ENCODE assay signal across 8 cellular contexts in the genomic region with DNA sequence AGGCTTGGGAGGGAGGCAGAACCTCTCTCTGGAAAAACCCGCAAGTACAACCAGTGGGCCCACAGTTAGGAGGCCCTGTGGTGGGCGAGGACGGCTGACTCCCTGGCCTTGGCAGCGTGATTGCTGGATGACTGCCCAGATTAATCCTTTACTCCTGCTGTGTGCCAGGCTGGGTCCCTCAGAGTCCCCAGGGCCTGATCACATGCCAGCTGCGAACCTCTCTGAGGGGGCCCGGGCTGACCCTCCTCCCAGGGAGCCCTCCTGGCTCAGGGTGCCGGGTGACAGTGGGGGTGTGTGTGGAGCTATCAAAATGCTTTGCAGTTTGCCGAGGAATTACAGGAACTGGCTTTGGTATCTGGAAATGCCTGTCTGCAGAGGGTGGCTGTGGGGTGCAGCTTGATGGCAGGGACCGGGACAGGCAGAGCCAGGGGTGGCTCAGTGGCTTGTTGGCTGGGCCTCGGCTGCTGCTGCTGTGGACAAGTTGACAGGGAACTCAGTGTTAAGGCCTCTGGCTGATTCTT. TPM values are rescaled to one million over a fixed set of nuclear protein-coding genes. Genes with fewer than 3 reads are reported as not detected.
DNase-seq lines count a peak whose midpoint lies in the region; ATAC-seq lines count a peak whose summit lies in the region.

No MANE protein-coding gene starts in this region.

- H3K36me3 ChIP-seq in BLaER1 treated with 17β-estradiol and CSF1 and Interleukin-3, amounts not matched to agents 10 nM and 100 nM: peaks cover 30 to 99% (median 92%) of the 10 kb centered on the region in 11 experiments
- H3K36me3 ChIP-seq in esophagus (ENCODE audit: control insufficient read depth in 2 of 2, insufficient read depth in 2 of 2, low read length in 1 of 2) (peaks cover 0 to 24% of the 10 kb centered on the region in 2 donors), neuronal stem cell (replicated peaks in 1 of 2; ENCODE audit: control insufficient read depth in 2 of 2, insufficient read depth in 2 of 2, low read length in 2 of 2) (peaks cover 0 to 30% of the 10 kb centered on the region in 2 donors), Karpas-422 (ENCODE audit: insufficient read depth, low read length) (no peaks in the 10 kb centered on the region)

- DNase-seq in NCI-H2171 (lab: John Stamatoyannopoulos, UW) (peak; percentile 68), neuronal stem cell (ENCODE audit: low spot score) (no peak), UCSD-AML1 (lab: John Stamatoyannopoulos, UW; ENCODE audit: unreplicated experiment) (no peak), Karpas-422 (no peak)

- H3K4me2 ChIP-seq in BLaER1 treated with 17β-estradiol and CSF1 and Interleukin-3, amounts not matched to agents 10 nM and 100 nM: peak overlapping the region; percentile 82 to 91 (median 87)
- H3K4me2 ChIP-seq in neuronal stem cell (ENCODE audit: insufficient read depth, low read length, poor library complexity, severe bottlenecking): no peak overlapping the region
- no peak overlapping the region for H3K4me2 ChIP-seq in Karpas-422 (ENCODE audit: low read depth, low read length, poor library complexity, severe bottlenecking)

- peak overlapping the region; percentile 64 to 91 (median 85); a peak in 21 of 22 replicates for H3K9ac ChIP-seq in BLaER1 treated with 17β-estradiol and CSF1 and Interleukin-3, amounts not matched to agents 10 nM and 100 nM
- no peak overlapping the region for H3K9ac ChIP-seq in neuronal stem cell (ENCODE audit: low read depth, low read length, poor library complexity)
- H3K9ac ChIP-seq in Karpas-422 (ENCODE audit: low read length): no peak overlapping the region

- H3K9me2 ChIP-seq in Karpas-422 (replicated peaks; ENCODE audit: insufficient read depth, low read length): no peaks in the 10 kb centered on the region

- H4K20me1 ChIP-seq in BLaER1 treated with 17β-estradiol and CSF1 and Interleukin-3, amounts not matched to agents 10 nM and 100 nM: peaks cover 0 to 68% (median 58%) of the 10 kb centered on the region in 11 experiments; a peak in 14 of 22 replicates
- H4K20me1 ChIP-seq in Karpas-422 (ENCODE audit: insufficient read depth, low read depth, low read length): peaks cover 1% of the 10 kb centered on the region; the same call in 1 of the 2 replicates

- no peak overlapping the region for H2BK12ac ChIP-seq in neuronal stem cell (ENCODE audit: low read length)

- no peak overlapping the region for H3K14ac ChIP-seq in neuronal stem cell (ENCODE audit: low read length)

- H3K79me1 ChIP-seq in neuronal stem cell (ENCODE audit: low read depth, low read length): peaks cover 17% of the 10 kb centered on the region

- H2BK15ac ChIP-seq in neuronal stem cell (ENCODE audit: low read length): no peak overlapping the region

- H3K9me3 ChIP-seq in BLaER1 treated with 17β-estradiol and CSF1 and Interleukin-3, amounts not matched to agents 10 nM and 100 nM (replicated peaks in 1 of 11): peaks cover 0 to 6% (median 0%) of the 10 kb centered on the region in 11 experiments; a peak in 2 of 22 replicates
- H3K9me3 ChIP-seq in esophagus (ENCODE audit: control insufficient read depth in 2 of 2, insufficient read depth in 1 of 2, low read depth in 1 of 2, low read length in 1 of 2): no peaks in the 10 kb centered on the region
- H3K9me3 ChIP-seq in neuronal stem cell (replicated peaks in 1 of 2; ENCODE audit: control insufficient read depth in 2 of 2, insufficient read depth in 1 of 2, low read depth in 1 of 2, low read length in 2 of 2): no peaks in the 10 kb centered on the region
- H3K9me3 ChIP-seq in Karpas-422 (ENCODE audit: low read length): no peaks in the 10 kb centered on the region

- no peak overlapping the region for H3K4ac ChIP-seq in neuronal stem cell (ENCODE audit: low read length)

- ATAC-seq in HG03469 (IDR thresholded peaks at IDR 0.05; ENCODE audit: unreplicated experiment) (no peak), HG02885 (IDR thresholded peaks at IDR 0.05; ENCODE audit: poor library complexity, unreplicated experiment) (no peak)

- H3K79me2 ChIP-seq in Karpas-422 (ENCODE audit: low read length): peaks cover 67% of the 10 kb centered on the region

- H4K91ac ChIP-seq in neuronal stem cell (ENCODE audit: low read depth, low read length, poor library complexity): no peak overlapping the region

- peak overlapping the region in 1 of 10 experiments; percentile 13; a peak in 1 of 20 replicates for H3K4me3 ChIP-seq in BLaER1 treated with 17β-estradiol and CSF1 and Interleukin-3, amounts not matched to agents 10 nM and 100 nM
- H3K4me3 ChIP-seq in esophagus (ENCODE audit: low read depth in 1 of 2, low read length in 2 of 2) (no peak overlapping the region), neuronal stem cell (ENCODE audit: low read length in 2 of 2) (no peak overlapping the region), Karpas-422 (ENCODE audit: low read length) (no peak overlapping the region)

- WGBS in esophagus, 2 donors: 29 to 33% methylated on average over 10 of the region's 10 CpGs
- whole genome bisulfite sequencing in neuronal stem cell (ENCODE audit: extremely low coverage in 2 of 2, insufficient read length in 2 of 2, insufficient replicate concordance in 1 of 2), 2 donors: no CpG with 5 or more reads among the region's 10 CpGs

- H3K4me1 ChIP-seq in BLaER1 treated with 17β-estradiol and CSF1 and Interleukin-3, amounts not matched to agents 10 nM and 100 nM: peaks cover 90 to 100% (median 100%) of the 10 kb centered on the region in 10 experiments
- H3K4me1 ChIP-seq in esophagus (ENCODE audit: control insufficient read depth in 2 of 2, insufficient read depth in 2 of 2, low read length in 1 of 2) (peaks cover 23 to 36% of the 10 kb centered on the region in 2 donors), neuronal stem cell (ENCODE audit: control insufficient read depth in 2 of 2, insufficient read depth in 1 of 2, low read depth in 1 of 2, low read length in 2 of 2) (peaks cover 2% of the 10 kb centered on the region in 2 donors), Karpas-422 (ENCODE audit: low read length) (no peaks in the 10 kb centered on the region)

- H4K8ac ChIP-seq in neuronal stem cell (ENCODE audit: low read depth, low read length): no peak overlapping the region

- H3K27me3 ChIP-seq in BLaER1 treated with 17β-estradiol and CSF1 and Interleukin-3, amounts not matched to agents 10 nM and 100 nM: no peaks in the 10 kb centered on the region
- H3K27me3 ChIP-seq in esophagus (ENCODE audit: control insufficient read depth in 1 of 2, insufficient read depth in 2 of 2, low read length in 2 of 2): no peaks in the 10 kb centered on the region
- no peaks in the 10 kb centered on the region for H3K27me3 ChIP-seq in neuronal stem cell (ENCODE audit: control insufficient read depth in 3 of 3, insufficient read depth in 3 of 3, low read depth in 1 of 3, low read length in 3 of 3)
- H3K27me3 ChIP-seq in Karpas-422 (ENCODE audit: low read length): no peaks in the 10 kb centered on the region

- no peak overlapping the region for H2BK120ac ChIP-seq in neuronal stem cell (ENCODE audit: low read depth, low read length)

- peak overlapping the region; percentile 49 to 99 (median 97); a peak in 21 of 22 replicates for H3K27ac ChIP-seq in BLaER1 treated with 17β-estradiol and CSF1 and Interleukin-3, amounts not matched to agents 10 nM and 100 nM
- H3K27ac ChIP-seq in esophagus (ENCODE audit: low read depth in 2 of 2, low read length in 1 of 2) (peak overlapping the region; percentile 49 to 85), neuronal stem cell (replicated peaks; ENCODE audit: low read length) (no peak overlapping the region), Karpas-422 (ENCODE audit: low read length) (no peak overlapping the region)

- H3K23ac ChIP-seq in neuronal stem cell (ENCODE audit: low read depth, low read length, poor library complexity): peak overlapping the region; percentile 14

- H2AFZ ChIP-seq in neuronal stem cell (ENCODE audit: low read length) (no peak overlapping the region), Karpas-422 (ENCODE audit: low read length) (no peak overlapping the region)

- no peak overlapping the region for H3K18ac ChIP-seq in neuronal stem cell (ENCODE audit: low read length)

- H2AK5ac ChIP-seq in neuronal stem cell (ENCODE audit: low read depth, low read length): no peak overlapping the region

- no peak overlapping the region for H2BK5ac ChIP-seq in neuronal stem cell (ENCODE audit: low read length)

RNA-seq across cellular contexts. Expression of a gene that starts 48.9 kb away (rescaled TPM):
- 10 to 100 TPM; 68.4 to 87.9 TPM for polyA plus RNA-seq in esophagus
- polyA plus RNA-seq in neuronal stem cell (2013, experiment 1 of 2): 49.9 TPM
- polyA plus RNA-seq in neuronal stem cell (2013, experiment 2 of 2): 49.9 TPM
- 91.1 and 93.7 TPM in 2 replicates for total RNA-seq in Karpas-422 (2014; rRNA removed; shearing (Covaris generic); ENCODE audit: low replicate concordance)

Comparison
In these comparisons a context has a peak if more than half of its experiments do, and no peak if none do; other contexts are left out.
1. H3K27ac ChIP-seq: peak in BLaER1 treated with 17β-estradiol and CSF1 and Interleukin-3, amounts not matched to agents 10 nM and 100 nM (11 of 11) and esophagus (2 of 2); none in neuronal stem cell (single experiment) and Karpas-422 (single experiment).
2. H3K4me2 ChIP-seq: peak in BLaER1 treated with 17β-estradiol and CSF1 and Interleukin-3, amounts not matched to agents 10 nM and 100 nM (11 of 11); none in neuronal stem cell (single experiment) and Karpas-422 (single experiment).
3. H3K9ac ChIP-seq: peak in BLaER1 treated with 17β-estradiol and CSF1 and Interleukin-3, amounts not matched to agents 10 nM and 100 nM (11 of 11); none in neuronal stem cell (single experiment) and Karpas-422 (single experiment).